ENCODE assay signal across 1 cellular context in the genomic region with DNA sequence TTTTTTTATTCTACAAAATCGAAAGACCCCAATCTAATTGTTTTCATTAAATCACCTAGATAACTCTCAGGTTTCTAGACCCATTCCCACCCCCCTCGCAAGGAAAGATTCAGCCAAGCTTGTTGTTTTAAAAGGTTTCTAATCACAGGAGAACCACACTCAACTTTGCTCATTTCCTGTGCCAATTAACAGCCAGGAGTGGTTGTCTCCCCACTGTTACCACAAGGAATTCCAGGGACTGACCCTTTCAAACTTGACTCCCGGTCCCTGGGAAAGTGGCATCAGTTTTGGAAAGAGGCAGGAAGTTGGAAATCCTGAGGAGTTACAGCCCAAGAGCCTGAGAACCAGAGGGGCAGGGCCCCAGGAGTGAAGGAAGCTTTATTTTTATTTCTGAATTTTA.
TF ChIP-seq lines count a peak whose summit lies in the region.

No MANE protein-coding gene starts in this region.

TF ChIP-seq in SK-N-SH, 30 proteins besides CTCF, POLR2A, EP300 and RAD21 (continued from another document):
- TF ChIP-seq, protein P1, sequence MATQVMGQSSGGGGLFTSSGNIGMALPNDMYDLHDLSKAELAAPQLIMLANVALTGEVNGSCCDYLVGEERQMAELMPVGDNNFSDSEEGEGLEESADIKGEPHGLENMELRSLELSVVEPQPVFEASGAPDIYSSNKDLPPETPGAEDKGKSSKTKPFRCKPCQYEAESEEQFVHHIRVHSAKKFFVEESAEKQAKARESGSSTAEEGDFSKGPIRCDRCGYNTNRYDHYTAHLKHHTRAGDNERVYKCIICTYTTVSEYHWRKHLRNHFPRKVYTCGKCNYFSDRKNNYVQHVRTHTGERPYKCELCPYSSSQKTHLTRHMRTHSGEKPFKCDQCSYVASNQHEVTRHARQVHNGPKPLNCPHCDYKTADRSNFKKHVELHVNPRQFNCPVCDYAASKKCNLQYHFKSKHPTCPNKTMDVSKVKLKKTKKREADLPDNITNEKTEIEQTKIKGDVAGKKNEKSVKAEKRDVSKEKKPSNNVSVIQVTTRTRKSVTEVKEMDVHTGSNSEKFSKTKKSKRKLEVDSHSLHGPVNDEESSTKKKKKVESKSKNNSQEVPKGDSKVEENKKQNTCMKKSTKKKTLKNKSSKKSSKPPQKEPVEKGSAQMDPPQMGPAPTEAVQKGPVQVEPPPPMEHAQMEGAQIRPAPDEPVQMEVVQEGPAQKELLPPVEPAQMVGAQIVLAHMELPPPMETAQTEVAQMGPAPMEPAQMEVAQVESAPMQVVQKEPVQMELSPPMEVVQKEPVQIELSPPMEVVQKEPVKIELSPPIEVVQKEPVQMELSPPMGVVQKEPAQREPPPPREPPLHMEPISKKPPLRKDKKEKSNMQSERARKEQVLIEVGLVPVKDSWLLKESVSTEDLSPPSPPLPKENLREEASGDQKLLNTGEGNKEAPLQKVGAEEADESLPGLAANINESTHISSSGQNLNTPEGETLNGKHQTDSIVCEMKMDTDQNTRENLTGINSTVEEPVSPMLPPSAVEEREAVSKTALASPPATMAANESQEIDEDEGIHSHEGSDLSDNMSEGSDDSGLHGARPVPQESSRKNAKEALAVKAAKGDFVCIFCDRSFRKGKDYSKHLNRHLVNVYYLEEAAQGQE (IDR thresholded peaks at IDR 0.05; ENCODE audit: low read depth, low read length): no peak
- no peak for TF ChIP-seq SIN3A (IDR thresholded peaks at IDR 0.05; ENCODE audit: borderline replicate concordance, low read depth, low read length)
